1 cellular context compared by ENCODE assay signal in the genomic region with DNA sequence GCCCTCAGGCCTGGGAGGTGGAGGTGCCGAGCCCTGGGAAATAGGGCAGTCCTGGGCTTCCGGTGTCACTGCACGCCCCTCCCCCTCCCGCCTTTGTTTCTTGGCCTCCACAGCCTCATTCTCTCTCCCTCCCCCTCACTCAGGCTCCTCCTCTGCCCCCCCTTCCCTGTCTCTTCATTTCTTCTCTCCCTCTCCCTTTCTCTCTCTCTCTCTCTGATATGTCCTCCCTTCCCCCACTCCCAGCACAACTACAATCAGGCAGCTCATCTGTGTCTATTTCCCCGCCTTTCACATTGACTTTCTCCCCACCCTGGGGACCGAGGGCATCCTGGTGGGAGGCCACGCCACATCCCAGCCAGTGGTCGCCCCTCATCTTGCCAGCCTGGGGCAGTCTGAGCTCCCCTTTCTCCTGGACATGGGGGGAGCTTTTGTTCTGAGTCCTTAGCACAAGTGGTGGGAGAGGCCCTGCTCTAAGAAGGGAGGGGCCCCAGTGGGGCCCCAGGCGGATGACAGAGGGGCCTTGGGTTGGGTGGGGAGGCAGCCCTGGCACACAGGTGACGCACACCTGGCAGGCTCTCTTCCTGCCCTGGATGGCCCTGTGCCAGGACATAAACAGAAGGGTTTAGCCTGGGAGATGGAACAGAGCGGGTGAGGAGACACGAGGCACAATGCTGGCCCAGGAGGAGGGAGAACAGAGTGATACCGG.
TF ChIP-seq lines count a peak whose summit lies in the region.

No MANE protein-coding gene starts in this region.

TF ChIP-seq in SK-N-SH, 30 proteins besides CTCF, POLR2A, EP300 and RAD21 (continued from another document):
- TF ChIP-seq, protein P1, sequence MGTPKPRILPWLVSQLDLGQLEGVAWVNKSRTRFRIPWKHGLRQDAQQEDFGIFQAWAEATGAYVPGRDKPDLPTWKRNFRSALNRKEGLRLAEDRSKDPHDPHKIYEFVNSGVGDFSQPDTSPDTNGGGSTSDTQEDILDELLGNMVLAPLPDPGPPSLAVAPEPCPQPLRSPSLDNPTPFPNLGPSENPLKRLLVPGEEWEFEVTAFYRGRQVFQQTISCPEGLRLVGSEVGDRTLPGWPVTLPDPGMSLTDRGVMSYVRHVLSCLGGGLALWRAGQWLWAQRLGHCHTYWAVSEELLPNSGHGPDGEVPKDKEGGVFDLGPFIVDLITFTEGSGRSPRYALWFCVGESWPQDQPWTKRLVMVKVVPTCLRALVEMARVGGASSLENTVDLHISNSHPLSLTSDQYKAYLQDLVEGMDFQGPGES (IDR thresholded peaks at IDR 0.05; ENCODE audit: low read depth, low read length), result no peak
TF ChIP-seq in SK-N-SH: peak in this region for 0.
